ENCODE assay signal across 12 cellular contexts in genomic region chr4:93749351-93749761, GRCh38.
A peak's percentile ranks its signal among the peaks of the same experiment; 100 is the strongest.
DNase-seq lines count a peak whose midpoint lies in the region; ATAC-seq and TF ChIP-seq lines count a peak whose summit lies in the region.
"Had no signal": no experiment of that assay in that cellular context is flagged by ENCODE, and none has a peak within 500 bp of the region (broad histone marks: within the 10 kb centered on the region; RNA-seq: fewer than 3 reads in every experiment).

No MANE protein-coding gene starts in this region.

- H3K27ac ChIP-seq in tibial nerve: no peak overlapping the region
- H3K27ac ChIP-seq in A673 (ENCODE audit: low read depth, low read length, poor library complexity, severe bottlenecking): no peak overlapping the region
- H3K27ac ChIP-seq: body of pancreas, left ventricle myocardium inferior, SK-N-MC had no signal

- TF ChIP-seq CTCF in GM10266 (IDR thresholded peaks at IDR 0.05; ENCODE audit: control insufficient read depth, insufficient read depth, low read depth, missing control alignments): no peak
- no peak for TF ChIP-seq CTCF in tibial nerve (IDR thresholded peaks at IDR 0.05)
- TF ChIP-seq CTCF in A673 (conservative IDR thresholded peaks at IDR 0.05; ENCODE audit: low read depth, low read length): no peak

- POLR2A ChIA-PET in A673 (lab: Charles Lee; ENCODE audit: low non-redundant PET): no interaction called here

- no peak overlapping the region for H3K27ac Mint-ChIP-seq in effector memory CD8-positive, alpha-beta T cell
- H3K27ac Mint-ChIP-seq: progenitor cell of endocrine pancreas had no signal

- peaks cover 2 to 4% of the 10 kb centered on the region in 2 donors for H3K9me3 Mint-ChIP-seq in effector memory CD8-positive, alpha-beta T cell

- TF ChIP-seq POLR2A in tibial nerve (IDR thresholded peaks at IDR 0.05): no peak

- ATAC-seq in GM19351 (IDR thresholded peaks at IDR 0.05; ENCODE audit: unreplicated experiment) (peak; percentile 86), HG02798 (IDR thresholded peaks at IDR 0.05; ENCODE audit: poor library complexity, unreplicated experiment) (peak; percentile 85), HG03521 (IDR thresholded peaks at IDR 0.05; ENCODE audit: unreplicated experiment) (peak; percentile 81)
- no peak for ATAC-seq in effector memory CD8-positive, alpha-beta T cell (replicated peaks)
- ATAC-seq: body of pancreas had no signal

- 71 to 75% methylated on average over 3 of the region's 3 CpGs for WGBS in tibial nerve, 2 donors

- DNase-seq in GM10266 (ENCODE audit: extremely low spot score) (peak; percentile 25), NCI-H146 (lab: John Stamatoyannopoulos, UW) (no peak), tibial nerve (ENCODE audit: low spot score in 2 of 2) (no peak), A673 (ENCODE audit: low spot score) (no peak)
- DNase-seq in effector memory CD8-positive, alpha-beta T cell: no peak
- DNase-seq: body of pancreas, left ventricle myocardium inferior had no signal

- peaks cover 6% of the 10 kb centered on the region for H3K36me3 Mint-ChIP-seq in effector memory CD8-positive, alpha-beta T cell (ENCODE audit: insufficient read depth)

- H3K4me3 Mint-ChIP-seq in effector memory CD8-positive, alpha-beta T cell: no peak overlapping the region

- intact Hi-C loops in A673 (cut with micrococcal nuclease; ENCODE audit: unreplicated experiment): no loop called here

- H3K4me1 ChIP-seq in tibial nerve: peaks cover 0 to 4% (median 0%) of the 10 kb centered on the region in 4 donors
- H3K4me1 ChIP-seq in A673 (ENCODE audit: insufficient read depth, low read length, poor library complexity, severe bottlenecking): no peaks in the 10 kb centered on the region
- H3K4me1 ChIP-seq: body of pancreas, left ventricle myocardium inferior had no signal

- no peaks in the 10 kb centered on the region for H3K27me3 Mint-ChIP-seq in effector memory CD8-positive, alpha-beta T cell
- H3K27me3 Mint-ChIP-seq: progenitor cell of endocrine pancreas had no signal

- no peaks in the 10 kb centered on the region for H3K4me1 Mint-ChIP-seq in effector memory CD8-positive, alpha-beta T cell (ENCODE audit: low read depth in 2 of 2)

- BruUV-seq in A673 (replicated peaks; lab: Mats Ljungman, UMichigan): no TSS peak

- H3K4me3 ChIP-seq in tibial nerve (no peak overlapping the region), A673 (ENCODE audit: low read depth, low read length, poor library complexity, severe bottlenecking) (no peak overlapping the region)
- H3K4me3 ChIP-seq: body of pancreas, left ventricle myocardium inferior had no signal

- TF ChIP-seq EP300 in tibial nerve (IDR thresholded peaks at IDR 0.05): no peak

- H3K36me3 ChIP-seq in tibial nerve (no peaks in the 10 kb centered on the region), A673 (ENCODE audit: insufficient read depth, low read length, poor library complexity, severe bottlenecking) (no peaks in the 10 kb centered on the region)
- H3K36me3 ChIP-seq: left ventricle myocardium inferior had no signal

- no peaks in the 10 kb centered on the region for H3K27me3 ChIP-seq in tibial nerve
- no peaks in the 10 kb centered on the region for H3K27me3 ChIP-seq in A673 (replicated peaks; ENCODE audit: insufficient read depth, low read depth, low read length, poor library complexity)
- H3K27me3 ChIP-seq: body of pancreas had no signal

- H3K9me3 ChIP-seq in tibial nerve (no peaks in the 10 kb centered on the region), A673 (ENCODE audit: low read depth, low read length, poor library complexity, severe bottlenecking) (no peaks in the 10 kb centered on the region)
- H3K9me3 ChIP-seq: body of pancreas, left ventricle myocardium inferior had no signal

- CTCF ChIA-PET in A673 (lab: Charles Lee): no interaction called here
